In genomic region chr12:68334136-68334535, GRCh38 we compare ENCODE assay signal across 10 cellular contexts. TPM values are rescaled to one million over a fixed set of nuclear protein-coding genes. Genes with fewer than 3 reads are reported as not detected.
DNase-seq lines count a peak whose midpoint lies in the region; ATAC-seq and TF ChIP-seq lines count a peak whose summit lies in the region.
"Had no signal": no experiment of that assay in that cellular context is flagged by ENCODE, and none has a peak within 500 bp of the region (broad histone marks: within the 10 kb centered on the region; RNA-seq: fewer than 3 reads in every experiment).

No MANE protein-coding gene starts in this region.

- WGBS in lower leg skin, 2 donors: 66 to 79% methylated on average over 4 of the region's 4 CpGs

- no peak overlapping the region for H3K4me2 ChIP-seq in MM.1S (ENCODE audit: low read depth, low read length)

- H2AFZ ChIP-seq in MM.1S (ENCODE audit: low read length): no peak overlapping the region

- TF ChIP-seq CTCF in GM12865 (IDR thresholded peaks at IDR 0.05; ENCODE audit: insufficient read depth, low read depth, low read length, missing control alignments) (no peak), MM.1S (IDR thresholded peaks at IDR 0.05; ENCODE audit: low read length) (no peak), lower leg skin (IDR thresholded peaks at IDR 0.05) (no peak)

- in situ Hi-C loops in SK-MEL-5 (cut with HindIII; ENCODE audit: low pct_unique_long_range_greater_than_20kb, low sequenced_read_pairs): no loop called here

- H4K20me1 ChIP-seq in MM.1S (ENCODE audit: insufficient read depth, low read length): no peaks in the 10 kb centered on the region

- TF ChIP-seq POLR2A in lower leg skin (IDR thresholded peaks at IDR 0.05): no peak

- intact Hi-C loops in lower leg skin (cut with DNase I; ENCODE audit: low total_unique reads): no loop called here

- H3K9ac ChIP-seq in MM.1S (ENCODE audit: low read length): no peak overlapping the region

- H3F3A ChIP-seq in MM.1S (ENCODE audit: insufficient read depth, low read length): no peaks in the 10 kb centered on the region

- H3K79me2 ChIP-seq in MM.1S (ENCODE audit: low read length): 0 out of 2 replicates have a peak, but pooled peaks cover 3% of the 10 kb centered on the region

- no peaks in the 10 kb centered on the region for H3K9me2 ChIP-seq in MM.1S (replicated peaks; ENCODE audit: insufficient read depth, low read length)

- no peaks in the 10 kb centered on the region for H3K36me3 ChIP-seq in MM.1S (replicated peaks; ENCODE audit: insufficient read depth, low read length)

- no peaks in the 10 kb centered on the region for H3K9me3 ChIP-seq in MM.1S (replicated peaks; ENCODE audit: insufficient read depth, low read length)

- ATAC-seq in HG03175 (IDR thresholded peaks at IDR 0.05; ENCODE audit: unreplicated experiment): no peak

- H3K27me3 ChIP-seq in MM.1S (replicated peaks; ENCODE audit: insufficient read depth, low read length): no peaks in the 10 kb centered on the region

- DNase-seq in Ammon's horn (ENCODE audit: low spot score): peak; percentile 32
- peak; percentile 63 for DNase-seq in GM12865 (ENCODE audit: low read depth)
- DNase-seq in SK-MEL-5 (ENCODE audit: low read depth, low spot score): peak; percentile 38
- DNase-seq in iPS-NIHi7 (ENCODE audit: extremely low spot score): peak; percentile 19
- DNase-seq in AG08396 (ENCODE audit: low spot score): no peak
- DNase-seq in MM.1S: no peak
- DNase-seq in lower leg skin (ENCODE audit: low spot score in 2 of 2): no peak
- DNase-seq: activated effector memory CD4-positive, alpha-beta T cell treated with Interleukin-2 at 50 U/mL for 16 hours; KG1 had no signal

- H3K4me3 ChIP-seq in GM12865 (ENCODE audit: low read depth, low read length) (no peak overlapping the region), MM.1S (ENCODE audit: low read length) (no peak overlapping the region), lower leg skin (ENCODE audit: low read depth, poor library complexity, severe bottlenecking) (no peak overlapping the region)

- peaks cover 6% of the 10 kb centered on the region; the same call in 1 of the 2 replicates for H3K4me1 ChIP-seq in MM.1S (ENCODE audit: low read length)

- H3K27ac ChIP-seq in MM.1S (ENCODE audit: low read length): no peak overlapping the region

RNA-seq across cellular contexts. Expression of gene MDM1, which starts 2.0 kb away (rescaled TPM):
- 11.5 and 12.7 TPM in 2 replicates for total RNA-seq in SK-MEL-5 (2014; rRNA removed; shearing (Covaris generic))
- polyA plus RNA-seq in SK-MEL-5 (2015; cell fraction: cytosol; rRNA removed): 6.3 and 7.0 TPM in 2 replicates
- 121 and 132 TPM in 2 replicates for polyA plus RNA-seq in SK-MEL-5 (2015; cell fraction: nucleus; rRNA removed)
- 1 to 10 TPM; 5.9 to 9.3 (median 7.6) TPM for total RNA-seq in lower leg skin

Comparison
In these comparisons a context has a peak if more than half of its experiments do, and no peak if none do; other contexts are left out.
1. DNase-seq: peak in Ammon's horn (single experiment), GM12865 (single experiment), SK-MEL-5 (single experiment) and iPS-NIHi7 (single experiment); none in AG08396 (single experiment), MM.1S (single experiment) and lower leg skin (0 of 2).